In the genomic region with DNA sequence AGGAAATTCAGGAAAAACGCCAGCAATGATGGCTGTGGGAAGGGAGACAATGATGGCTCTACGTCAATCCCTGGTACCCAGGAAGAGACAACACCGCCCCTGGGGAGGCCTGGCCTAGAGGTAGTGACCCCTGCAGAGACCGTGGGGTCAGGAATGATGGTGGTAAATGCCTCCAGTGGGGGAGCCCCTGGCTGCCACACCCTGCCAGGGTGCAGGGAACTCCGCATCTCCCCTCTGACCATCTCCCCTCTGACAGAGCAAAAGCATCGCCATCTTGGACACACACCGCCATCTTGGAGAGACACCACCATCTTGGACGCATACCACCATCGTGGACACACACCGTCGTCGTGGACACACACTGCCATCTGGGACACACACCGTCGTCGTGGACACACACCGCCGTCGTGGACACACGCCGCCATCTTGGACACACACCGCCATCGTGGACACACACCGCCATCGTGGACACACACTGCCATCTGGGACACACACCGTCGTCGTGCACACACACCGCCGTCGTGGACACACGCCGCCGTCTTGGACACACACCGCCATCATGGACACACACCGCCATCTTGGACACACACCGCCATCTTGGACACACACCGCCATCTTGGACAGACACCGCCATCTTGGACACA, we compare ENCODE assay signal across 1 cellular context.
TF ChIP-seq lines count a peak whose summit lies in the region.

No MANE protein-coding gene starts in this region.

TF ChIP-seq in WTC11, 78 proteins besides CTCF, POLR2A, EP300 and RAD21 (continued from another document):
- TF ChIP-seq, protein P1, sequence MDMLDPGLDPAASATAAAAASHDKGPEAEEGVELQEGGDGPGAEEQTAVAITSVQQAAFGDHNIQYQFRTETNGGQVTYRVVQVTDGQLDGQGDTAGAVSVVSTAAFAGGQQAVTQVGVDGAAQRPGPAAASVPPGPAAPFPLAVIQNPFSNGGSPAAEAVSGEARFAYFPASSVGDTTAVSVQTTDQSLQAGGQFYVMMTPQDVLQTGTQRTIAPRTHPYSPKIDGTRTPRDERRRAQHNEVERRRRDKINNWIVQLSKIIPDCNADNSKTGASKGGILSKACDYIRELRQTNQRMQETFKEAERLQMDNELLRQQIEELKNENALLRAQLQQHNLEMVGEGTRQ (CRISPR knock-in tag; IDR thresholded peaks at IDR 0.05) = no peak
- TF ChIP-seq NFE2L1 (CRISPR knock-in tag; IDR thresholded peaks at IDR 0.05) (no peak), SP1 (CRISPR knock-in tag; conservative IDR thresholded peaks at IDR 0.05) (no peak), SMAD3 (CRISPR knock-in tag; IDR thresholded peaks at IDR 0.05; ENCODE audit: borderline replicate concordance) (no peak), FOXK1 (CRISPR knock-in tag; IDR thresholded peaks at IDR 0.05) (no peak), NR1H2 (CRISPR knock-in tag; IDR thresholded peaks at IDR 0.05) (no peak), HMGA2 (CRISPR knock-in tag; IDR thresholded peaks at IDR 0.05) (no peak), ZNF219 (CRISPR knock-in tag; IDR thresholded peaks at IDR 0.05; ENCODE audit: borderline replicate concordance) (no peak)
- TF ChIP-seq, protein P2, sequence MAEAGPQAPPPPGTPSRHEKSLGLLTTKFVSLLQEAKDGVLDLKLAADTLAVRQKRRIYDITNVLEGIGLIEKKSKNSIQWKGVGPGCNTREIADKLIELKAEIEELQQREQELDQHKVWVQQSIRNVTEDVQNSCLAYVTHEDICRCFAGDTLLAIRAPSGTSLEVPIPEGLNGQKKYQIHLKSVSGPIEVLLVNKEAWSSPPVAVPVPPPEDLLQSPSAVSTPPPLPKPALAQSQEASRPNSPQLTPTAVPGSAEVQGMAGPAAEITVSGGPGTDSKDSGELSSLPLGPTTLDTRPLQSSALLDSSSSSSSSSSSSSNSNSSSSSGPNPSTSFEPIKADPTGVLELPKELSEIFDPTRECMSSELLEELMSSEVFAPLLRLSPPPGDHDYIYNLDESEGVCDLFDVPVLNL (CRISPR knock-in tag; IDR thresholded peaks at IDR 0.05; ENCODE audit: borderline replicate concordance, low read depth) = no peak
- TF ChIP-seq, protein P3, sequence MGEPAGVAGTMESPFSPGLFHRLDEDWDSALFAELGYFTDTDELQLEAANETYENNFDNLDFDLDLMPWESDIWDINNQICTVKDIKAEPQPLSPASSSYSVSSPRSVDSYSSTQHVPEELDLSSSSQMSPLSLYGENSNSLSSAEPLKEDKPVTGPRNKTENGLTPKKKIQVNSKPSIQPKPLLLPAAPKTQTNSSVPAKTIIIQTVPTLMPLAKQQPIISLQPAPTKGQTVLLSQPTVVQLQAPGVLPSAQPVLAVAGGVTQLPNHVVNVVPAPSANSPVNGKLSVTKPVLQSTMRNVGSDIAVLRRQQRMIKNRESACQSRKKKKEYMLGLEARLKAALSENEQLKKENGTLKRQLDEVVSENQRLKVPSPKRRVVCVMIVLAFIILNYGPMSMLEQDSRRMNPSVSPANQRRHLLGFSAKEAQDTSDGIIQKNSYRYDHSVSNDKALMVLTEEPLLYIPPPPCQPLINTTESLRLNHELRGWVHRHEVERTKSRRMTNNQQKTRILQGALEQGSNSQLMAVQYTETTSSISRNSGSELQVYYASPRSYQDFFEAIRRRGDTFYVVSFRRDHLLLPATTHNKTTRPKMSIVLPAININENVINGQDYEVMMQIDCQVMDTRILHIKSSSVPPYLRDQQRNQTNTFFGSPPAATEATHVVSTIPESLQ (CRISPR knock-in tag; IDR thresholded peaks at IDR 0.05) = no peak
- TF ChIP-seq, protein P4, sequence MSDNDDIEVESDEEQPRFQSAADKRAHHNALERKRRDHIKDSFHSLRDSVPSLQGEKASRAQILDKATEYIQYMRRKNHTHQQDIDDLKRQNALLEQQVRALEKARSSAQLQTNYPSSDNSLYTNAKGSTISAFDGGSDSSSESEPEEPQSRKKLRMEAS (CRISPR knock-in tag; IDR thresholded peaks at IDR 0.05) = no peak
